ENCODE assay signal across 22 cellular contexts in the genomic region with DNA sequence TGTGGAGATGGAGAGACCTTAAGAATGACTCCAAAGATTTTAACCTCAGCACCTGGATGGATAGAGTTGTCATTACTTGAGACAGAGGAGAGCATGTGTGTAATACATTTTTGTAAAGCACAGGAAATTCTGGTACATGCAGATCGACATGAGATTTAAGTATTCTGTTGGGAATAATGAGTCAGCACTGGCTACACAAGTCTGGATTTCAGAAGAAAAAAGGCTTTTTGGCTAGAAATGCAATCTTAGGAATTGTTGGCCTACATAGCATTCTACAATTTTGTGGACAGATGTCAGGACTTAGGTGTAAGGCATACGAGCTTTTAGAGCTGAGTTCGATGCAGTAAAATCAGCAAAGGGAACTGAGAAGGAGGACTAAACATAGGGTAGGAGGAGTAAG. TPM values are rescaled to one million over a fixed set of nuclear protein-coding genes. Genes with fewer than 3 reads are reported as not detected.
DNase-seq lines count a peak whose midpoint lies in the region; TF ChIP-seq lines count a peak whose summit lies in the region.
"Had no signal": no experiment of that assay in that cellular context is flagged by ENCODE, and none has a peak within 500 bp of the region (broad histone marks: within the 10 kb centered on the region; RNA-seq: fewer than 3 reads in every experiment).

No MANE protein-coding gene starts in this region.

- H2AK5ac ChIP-seq in trophoblast cell (ENCODE audit: low read length) = no peak overlapping the region

- no peak overlapping the region for H3K4ac ChIP-seq in trophoblast cell (ENCODE audit: low read depth, low read length)

- H3K4me3 ChIP-seq in dorsolateral prefrontal cortex (no peak overlapping the region), trophoblast cell (ENCODE audit: low read depth, low read length) (no peak overlapping the region)
- H3K4me3 ChIP-seq: BLaER1 treated with 17β-estradiol and CSF1 and Interleukin-3, amounts not matched to agents 10 nM and 100 nM; HAP-1 had no signal

- H3K14ac ChIP-seq in trophoblast cell (ENCODE audit: low read length) = no peak overlapping the region

- no peaks in the 10 kb centered on the region for H3K36me3 ChIP-seq in trophoblast cell (ENCODE audit: control insufficient read depth in 1 of 2, insufficient read depth in 2 of 2, low read length in 2 of 2)
- H3K36me3 ChIP-seq: BE2C; BLaER1 treated with 17β-estradiol and CSF1 and Interleukin-3, amounts not matched to agents 10 nM and 100 nM; HAP-1 had no signal

- H2BK12ac ChIP-seq in trophoblast cell (ENCODE audit: low read length) = no peak overlapping the region

- no peak for TF ChIP-seq CTCF in dorsolateral prefrontal cortex (IDR thresholded peaks at IDR 0.05 in 54 of 56, conservative IDR thresholded peaks at IDR 0.05 in 2 of 56; ENCODE audit: low read depth in 1 of 56, partially characterized antibody in 56 of 56)

- H3K4me1 ChIP-seq in trophoblast cell (ENCODE audit: control insufficient read depth in 1 of 2, insufficient read depth in 2 of 2, low read length in 2 of 2) = no peaks in the 10 kb centered on the region
- H3K4me1 ChIP-seq: BE2C; BLaER1 treated with 17β-estradiol and CSF1 and Interleukin-3, amounts not matched to agents 10 nM and 100 nM; HAP-1 had no signal

- DNase-seq in G401 (ENCODE audit: low spot score) = peak; percentile 1
- no peak for DNase-seq in dorsolateral prefrontal cortex
- peak; percentile 42 to 94 for DNase-seq in trophoblast cell
- DNase-seq in NCI-H2196 treated with DMSO at 0.1 percent for 48 hours (lab: John Stamatoyannopoulos, UW; ENCODE audit: unreplicated experiment) = no peak
- no peak for DNase-seq in NCI-H748 (lab: John Stamatoyannopoulos, UW; ENCODE audit: unreplicated experiment)
- no peak for DNase-seq in SW480 (ENCODE audit: low spot score)
- no peak for DNase-seq in NCI-H1105 (lab: John Stamatoyannopoulos, UW)
- DNase-seq: ACHN; AML-193; BE2C; CD4-positive, alpha-beta T cell; CD8-positive, alpha-beta memory T cell; DMS 273 treated with DMSO at 0.1 percent for 48 hours; DMS79; EL; GF-D8; GOT3; HFFc6 had no signal

- in situ Hi-C loops in G401 (cut with HindIII; ENCODE audit: low sequenced_read_pairs) = no loop called here

- no peaks in the 10 kb centered on the region for H3K79me2 ChIP-seq in trophoblast cell (ENCODE audit: control insufficient read depth, insufficient read depth, low read length, poor library complexity)

- no peaks in the 10 kb centered on the region for H3K79me1 ChIP-seq in trophoblast cell (ENCODE audit: low read length)

- H3K27ac ChIP-seq in dorsolateral prefrontal cortex = peak overlapping the region in 40 of 59 donors; percentile 9 to 80 (median 54)
- no peak overlapping the region for H3K27ac ChIP-seq in trophoblast cell (ENCODE audit: low read depth, low read length)
- peak overlapping the region; percentile 45 for H3K27ac ChIP-seq in temporal lobe (ENCODE audit: low read depth, low read length)
- H3K27ac ChIP-seq: BLaER1 treated with 17β-estradiol and CSF1 and Interleukin-3, amounts not matched to agents 10 nM and 100 nM had no signal

- no peak overlapping the region for H4K8ac ChIP-seq in trophoblast cell (ENCODE audit: low read depth, low read length)

- H3K4me2 ChIP-seq in trophoblast cell (ENCODE audit: low read length) = no peak overlapping the region
- H3K4me2 ChIP-seq: BLaER1 treated with 17β-estradiol and CSF1 and Interleukin-3, amounts not matched to agents 10 nM and 100 nM had no signal

- no peak overlapping the region for H3K9ac ChIP-seq in trophoblast cell (ENCODE audit: low read length)
- H3K9ac ChIP-seq: BLaER1 treated with 17β-estradiol and CSF1 and Interleukin-3, amounts not matched to agents 10 nM and 100 nM had no signal

- H3K27me3 ChIP-seq in dorsolateral prefrontal cortex = peaks cover 0 to 3% (median 0%) of the 10 kb centered on the region in 45 donors
- H3K27me3 ChIP-seq in trophoblast cell (ENCODE audit: insufficient read depth, low read length) = no peaks in the 10 kb centered on the region
- H3K27me3 ChIP-seq: BE2C; BLaER1 treated with 17β-estradiol and CSF1 and Interleukin-3, amounts not matched to agents 10 nM and 100 nM had no signal

- H2BK120ac ChIP-seq in trophoblast cell (ENCODE audit: insufficient read depth, low read length, poor library complexity) = no peak overlapping the region

- H3K23ac ChIP-seq in trophoblast cell (ENCODE audit: low read length) = no peak overlapping the region

- intact Hi-C loops in dorsolateral prefrontal cortex (cut with DNase I) = no loop called here

- H4K91ac ChIP-seq in trophoblast cell (ENCODE audit: low read depth, low read length) = no peak overlapping the region

- no CpG with 5 or more reads among the region's 3 CpGs for WGBS in trophoblast cell (ENCODE audit: extremely low coverage, insufficient coverage, insufficient read length)

- no peak overlapping the region for H4K12ac ChIP-seq in trophoblast cell (ENCODE audit: low read depth, low read length)

- H2AFZ ChIP-seq in trophoblast cell (ENCODE audit: insufficient read depth, low read length, poor library complexity) = no peak overlapping the region

- no peak overlapping the region for H3K18ac ChIP-seq in trophoblast cell (ENCODE audit: low read length)

- H2BK5ac ChIP-seq in trophoblast cell (ENCODE audit: low read depth, low read length, poor library complexity) = no peak overlapping the region

- peaks cover 2% of the 10 kb centered on the region for H3K9me3 ChIP-seq in trophoblast cell (ENCODE audit: insufficient read depth, low read depth, low read length)
- H3K9me3 ChIP-seq: BE2C; BLaER1 treated with 17β-estradiol and CSF1 and Interleukin-3, amounts not matched to agents 10 nM and 100 nM; HAP-1 had no signal

RNA-seq across cellular contexts. Expression of a gene that starts 24.1 kb away (rescaled TPM):
- not detected in 2 replicates for total RNA-seq in G401 (2014; rRNA removed; shearing (Covaris generic))
- total RNA-seq in dorsolateral prefrontal cortex (1 to 10 TPM in 4 of 120 experiments, under 1 TPM in 85, not detected in 31; 0.10 to 1.6 (median 0.26) TPM), temporal lobe (not detected)
- polyA plus RNA-seq in trophoblast cell (2013) = not detected in 2 replicates
- total RNA-seq: CD4-positive, alpha-beta T cell; CD8-positive, alpha-beta memory T cell; HFFc6 had no signal
- polyA plus RNA-seq: CD14-positive monocyte; CD8-positive, alpha-beta memory T cell had no signal

Comparison
In these comparisons a context has a peak if more than half of its experiments do, and no peak if none do; other contexts are left out.
1. DNase-seq: peak in G401 (single experiment) and trophoblast cell (2 of 2); none in dorsolateral prefrontal cortex (0 of 10), NCI-H2196 treated with DMSO at 0.1 percent for 48 hours (single experiment), NCI-H748 (single experiment), SW480 (single experiment) and NCI-H1105 (single experiment).